2 cellular contexts compared by ENCODE assay signal in the genomic region with DNA sequence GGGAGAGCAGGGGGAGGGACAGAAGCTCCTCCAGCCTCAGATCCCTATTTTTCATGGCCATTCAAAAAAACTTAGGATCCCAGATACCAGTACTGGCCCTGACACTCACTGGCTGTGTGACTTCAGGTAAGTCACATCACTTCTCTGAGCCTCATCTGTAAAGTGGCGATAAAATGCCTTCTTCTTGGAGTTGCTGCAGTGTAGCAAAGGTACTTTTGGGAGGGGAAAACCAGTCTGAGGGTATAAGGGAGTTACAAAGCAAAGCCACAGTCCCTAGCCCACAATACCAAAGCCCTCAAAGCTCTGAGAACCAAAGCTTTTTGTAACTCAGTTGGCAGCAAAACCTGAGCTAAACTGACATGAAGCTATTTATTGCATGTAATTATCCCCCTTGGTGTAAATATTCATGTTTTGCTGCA.
TF ChIP-seq lines count a peak whose summit lies in the region.

No MANE protein-coding gene starts in this region.

TF ChIP-seq in IMR-90, 13 proteins besides CTCF, POLR2A, EP300 and RAD21 (continued from another document):
- TF ChIP-seq USF2 (IDR thresholded peaks at IDR 0.05; ENCODE audit: low read depth, low read length) = no peak
- no peak for TF ChIP-seq FOS (IDR thresholded peaks at IDR 0.05; ENCODE audit: low read depth, low read length)
- no peak for TF ChIP-seq MAFK (IDR thresholded peaks at IDR 0.05; ENCODE audit: low read depth, low read length)
- no peak for TF ChIP-seq MAZ (IDR thresholded peaks at IDR 0.05; ENCODE audit: borderline replicate concordance, low read depth, low read length)
- no peak for TF ChIP-seq ELK1 (IDR thresholded peaks at IDR 0.05; ENCODE audit: borderline replicate concordance, low read depth, low read length)
- no peak for TF ChIP-seq CHD1 (IDR thresholded peaks at IDR 0.05; ENCODE audit: low read depth, low read length)
- TF ChIP-seq SMC3 (IDR thresholded peaks at IDR 0.05; ENCODE audit: low read depth, low read length) = no peak
- no peak for TF ChIP-seq RCOR1 (IDR thresholded peaks at IDR 0.05; ENCODE audit: insufficient replicate concordance, low read length)

TF ChIP-seq in WTC11, 78 proteins besides CTCF, POLR2A, EP300 and RAD21 (continued from another document):
- TF ChIP-seq, protein P1, sequence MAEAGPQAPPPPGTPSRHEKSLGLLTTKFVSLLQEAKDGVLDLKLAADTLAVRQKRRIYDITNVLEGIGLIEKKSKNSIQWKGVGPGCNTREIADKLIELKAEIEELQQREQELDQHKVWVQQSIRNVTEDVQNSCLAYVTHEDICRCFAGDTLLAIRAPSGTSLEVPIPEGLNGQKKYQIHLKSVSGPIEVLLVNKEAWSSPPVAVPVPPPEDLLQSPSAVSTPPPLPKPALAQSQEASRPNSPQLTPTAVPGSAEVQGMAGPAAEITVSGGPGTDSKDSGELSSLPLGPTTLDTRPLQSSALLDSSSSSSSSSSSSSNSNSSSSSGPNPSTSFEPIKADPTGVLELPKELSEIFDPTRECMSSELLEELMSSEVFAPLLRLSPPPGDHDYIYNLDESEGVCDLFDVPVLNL (CRISPR knock-in tag; IDR thresholded peaks at IDR 0.05; ENCODE audit: borderline replicate concordance, low read depth) = no peak
- TF ChIP-seq, protein P2, sequence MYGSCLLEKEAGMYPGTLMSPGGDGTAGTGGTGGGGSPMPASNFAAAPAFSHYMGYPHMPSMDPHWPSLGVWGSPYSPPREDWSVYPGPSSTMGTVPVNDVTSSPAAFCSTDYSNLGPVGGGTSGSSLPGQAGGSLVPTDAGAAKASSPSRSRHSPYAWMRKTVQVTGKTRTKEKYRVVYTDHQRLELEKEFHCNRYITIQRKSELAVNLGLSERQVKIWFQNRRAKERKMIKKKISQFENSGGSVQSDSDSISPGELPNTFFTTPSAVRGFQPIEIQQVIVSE (CRISPR knock-in tag; IDR thresholded peaks at IDR 0.05; ENCODE audit: borderline replicate concordance) = no peak
- TF ChIP-seq JUN (CRISPR knock-in tag; IDR thresholded peaks at IDR 0.05) (no peak), FOXJ3 (CRISPR knock-in tag; IDR thresholded peaks at IDR 0.05; ENCODE audit: borderline replicate concordance) (no peak), ZBTB43 (CRISPR knock-in tag; IDR thresholded peaks at IDR 0.05) (no peak)
- TF ChIP-seq, protein P3, sequence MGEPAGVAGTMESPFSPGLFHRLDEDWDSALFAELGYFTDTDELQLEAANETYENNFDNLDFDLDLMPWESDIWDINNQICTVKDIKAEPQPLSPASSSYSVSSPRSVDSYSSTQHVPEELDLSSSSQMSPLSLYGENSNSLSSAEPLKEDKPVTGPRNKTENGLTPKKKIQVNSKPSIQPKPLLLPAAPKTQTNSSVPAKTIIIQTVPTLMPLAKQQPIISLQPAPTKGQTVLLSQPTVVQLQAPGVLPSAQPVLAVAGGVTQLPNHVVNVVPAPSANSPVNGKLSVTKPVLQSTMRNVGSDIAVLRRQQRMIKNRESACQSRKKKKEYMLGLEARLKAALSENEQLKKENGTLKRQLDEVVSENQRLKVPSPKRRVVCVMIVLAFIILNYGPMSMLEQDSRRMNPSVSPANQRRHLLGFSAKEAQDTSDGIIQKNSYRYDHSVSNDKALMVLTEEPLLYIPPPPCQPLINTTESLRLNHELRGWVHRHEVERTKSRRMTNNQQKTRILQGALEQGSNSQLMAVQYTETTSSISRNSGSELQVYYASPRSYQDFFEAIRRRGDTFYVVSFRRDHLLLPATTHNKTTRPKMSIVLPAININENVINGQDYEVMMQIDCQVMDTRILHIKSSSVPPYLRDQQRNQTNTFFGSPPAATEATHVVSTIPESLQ (CRISPR knock-in tag; IDR thresholded peaks at IDR 0.05) = no peak
- TF ChIP-seq, protein P4, sequence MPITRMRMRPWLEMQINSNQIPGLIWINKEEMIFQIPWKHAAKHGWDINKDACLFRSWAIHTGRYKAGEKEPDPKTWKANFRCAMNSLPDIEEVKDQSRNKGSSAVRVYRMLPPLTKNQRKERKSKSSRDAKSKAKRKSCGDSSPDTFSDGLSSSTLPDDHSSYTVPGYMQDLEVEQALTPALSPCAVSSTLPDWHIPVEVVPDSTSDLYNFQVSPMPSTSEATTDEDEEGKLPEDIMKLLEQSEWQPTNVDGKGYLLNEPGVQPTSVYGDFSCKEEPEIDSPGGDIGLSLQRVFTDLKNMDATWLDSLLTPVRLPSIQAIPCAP (CRISPR knock-in tag; IDR thresholded peaks at IDR 0.05) = no peak
